In genomic region chr15:80072285-80072684, GRCh38 we compare ENCODE assay signal across 8 cellular contexts. TPM values are rescaled to one million over a fixed set of nuclear protein-coding genes. Genes with fewer than 3 reads are reported as not detected.
A peak's percentile ranks its signal among the peaks of the same experiment; 100 is the strongest.
DNase-seq lines count a peak whose midpoint lies in the region; ATAC-seq and TF ChIP-seq lines count a peak whose summit lies in the region.

No MANE protein-coding gene starts in this region.

- no peak for TF ChIP-seq POLR2A in GM18505 (IDR thresholded peaks at IDR 0.05; ENCODE audit: borderline replicate concordance, extremely low read depth, insufficient read depth, insufficient read length)

- no peaks in the 10 kb centered on the region for H3K9me3 ChIP-seq in mucosa of descending colon

- no peak overlapping the region for H3K4me3 ChIP-seq in mucosa of descending colon

- ATAC-seq in GM18505 (IDR thresholded peaks at IDR 0.05; ENCODE audit: unreplicated experiment): peak; percentile 74
- peak; percentile 67 for ATAC-seq in HG03039 (IDR thresholded peaks at IDR 0.05; ENCODE audit: unreplicated experiment)
- ATAC-seq in mucosa of descending colon: peak; percentile 94

- DNase-seq in AG08395 (ENCODE audit: low spot score): peak; percentile 66
- DNase-seq in NCI-H1694 (lab: John Stamatoyannopoulos, UW): peak; percentile 58
- peak; percentile 96 for DNase-seq in SW480 (ENCODE audit: low spot score)
- peak; percentile 69 for DNase-seq in epithelial cell of prostate (ENCODE audit: low read depth, low spot score)
- peak in 1 of 3 donors; percentile 60 for DNase-seq in mucosa of descending colon
- no peak for DNase-seq in GM19238 (ENCODE audit: insufficient read length, low spot score)

- intact Hi-C loops in mucosa of descending colon (cut with DNase I, micrococcal nuclease): loop anchor here in 1 of 2 donors (10.0 kb wide), 1 partner anchor 73 kb away; no protein-coding TSS in a partner anchor

- peak overlapping the region; percentile 20 for H3K27ac ChIP-seq in epithelial cell of prostate

- no peak for TF ChIP-seq CTCF in mucosa of descending colon (IDR thresholded peaks at IDR 0.05)

- peaks cover 48% of the 10 kb centered on the region for H3K4me1 ChIP-seq in mucosa of descending colon (ENCODE audit: low read depth)

- H3K36me3 ChIP-seq in mucosa of descending colon (ENCODE audit: low read depth): no peaks in the 10 kb centered on the region

RNA-seq across cellular contexts. Expression of gene ZFAND6, which starts 12.8 kb away (rescaled TPM):
- 10 to 100 TPM; 73.0 to 83.3 (median 76.5) TPM for total RNA-seq in mucosa of descending colon
